16 cellular contexts compared by ENCODE assay signal in the genomic region with DNA sequence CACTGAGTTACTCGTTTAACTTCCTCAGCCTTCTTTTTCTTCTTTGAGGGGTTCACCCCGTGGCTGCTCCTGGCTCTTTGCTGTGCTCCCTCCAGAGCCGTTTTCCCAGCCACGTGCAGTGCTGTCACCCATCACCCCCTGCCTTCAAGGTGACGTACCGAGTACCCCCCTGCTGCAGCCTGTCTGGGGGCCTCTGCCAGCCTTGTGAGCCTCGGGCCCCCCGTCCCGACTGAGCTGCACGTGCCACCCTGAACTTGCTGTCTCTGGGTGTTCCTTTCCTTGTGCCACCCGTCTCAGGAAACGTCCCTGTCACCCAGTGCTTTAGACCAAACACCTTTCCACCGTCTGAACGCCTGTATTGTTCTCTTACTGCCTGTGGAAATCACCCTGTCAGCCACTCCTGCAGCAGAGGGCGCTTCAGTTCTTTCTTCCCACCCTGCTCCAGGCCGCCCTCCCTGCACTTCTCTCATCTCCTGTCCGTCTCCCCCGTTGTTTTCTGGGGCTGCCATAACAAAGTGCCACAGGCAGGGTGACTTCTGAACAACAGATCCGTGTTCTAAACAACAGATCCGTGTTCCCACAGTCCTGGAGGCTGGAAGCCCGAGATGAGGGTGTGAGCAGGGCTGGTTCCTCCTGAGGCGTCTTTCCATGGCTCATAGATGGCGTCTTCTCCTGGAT. TPM values are rescaled to one million over a fixed set of nuclear protein-coding genes. Genes with fewer than 3 reads are reported as not detected.
A peak's percentile ranks its signal among the peaks of the same experiment; 100 is the strongest.
DNase-seq lines count a peak whose midpoint lies in the region; ATAC-seq, FAIRE-seq and TF ChIP-seq lines count a peak whose summit lies in the region.
"Had no signal": no experiment of that assay in that cellular context is flagged by ENCODE, and none has a peak within 500 bp of the region (broad histone marks: within the 10 kb centered on the region; RNA-seq: fewer than 3 reads in every experiment).

No MANE protein-coding gene starts in this region.

- H3K36me3 ChIP-seq in H1 (ENCODE audit: control insufficient read depth in 2 of 4, insufficient read depth in 4 of 4, low read length in 3 of 4) (peaks cover 0 to 26% (median 11%) of the 10 kb centered on the region in 4 experiments; a peak in 6 of 8 replicates), neural progenitor cell (no peaks in the 10 kb centered on the region), colonic mucosa (peaks cover 7% of the 10 kb centered on the region)

- CTCF ChIA-PET in activated CD4-positive, alpha-beta T cell treated with anti-CD3 and anti-CD28 coated beads for 36 hours (lab: Charles Lee) = interaction anchor here (0.8 to 1.0 kb wide), 2 partner anchors 9 to 328 kb away, joined by 3 to 4 read pairs; no protein-coding TSS in a partner anchor
- CTCF ChIA-PET in H1 (lab: Charles Lee; ENCODE audit: partially characterized antibody) = interaction anchor here (0.7 to 2.3 kb wide), 5 partner anchors 9 to 85 kb away, joined by 3 to 6 read pairs (median 4); no protein-coding TSS in a partner anchor

- H3K79me1 ChIP-seq in H1 (ENCODE audit: low read depth, low read length) = peaks cover 5% of the 10 kb centered on the region

- H2BK15ac ChIP-seq in H1 (ENCODE audit: low read length) = no peak overlapping the region

- DNase-seq in activated CD4-positive, alpha-beta T cell treated with anti-CD3 and anti-CD28 coated beads for 36 hours = no peak
- DNase-seq in activated CD4-positive, alpha-beta T cell treated with anti-CD3 and anti-CD28 coated beads, Interleukin-2, amount 50 U/mL, for 1 hour = no peak
- peak in 1 of 2 experiments; percentile 70 for DNase-seq in H1 (ENCODE audit: low read depth in 1 of 2, low spot score in 2 of 2)
- DNase-seq in neural progenitor cell (ENCODE audit: low spot score) = peak; percentile 65
- no peak for DNase-seq in colonic mucosa
- no peak for DNase-seq in NCI-H345 (lab: John Stamatoyannopoulos, UW)
- DNase-seq in erythroblast (lab: John Stamatoyannopoulos, UW) = no peak
- DNase-seq: activated T-cell treated with anti-CD3 and anti-CD28 coated beads, Interleukin-2, amount 50 U/mL, for 1 hour; effector CD4-positive, alpha-beta T cell; NCI-H446; PC-9; posterior cingulate gyrus; T-cell had no signal

- peak overlapping the region; percentile 42 for H3K27ac Mint-ChIP-seq in activated CD4-positive, alpha-beta T cell treated with anti-CD3 and anti-CD28 coated beads for 36 hours
- peak overlapping the region; percentile 34 for H3K27ac Mint-ChIP-seq in neural progenitor cell

- no peak overlapping the region for H2BK12ac ChIP-seq in H1 (ENCODE audit: low read depth, low read length)

- H4K20me1 ChIP-seq in H1 (replicated peaks in 1 of 2; ENCODE audit: control insufficient read depth in 1 of 2, insufficient read depth in 2 of 2, low read length in 2 of 2) (peaks cover 3 to 4% of the 10 kb centered on the region in 2 experiments), neural progenitor cell (ENCODE audit: low read depth) (no peaks in the 10 kb centered on the region)

- H3K4me1 ChIP-seq in H1 (replicated peaks in 1 of 4; ENCODE audit: control insufficient read depth in 3 of 4, insufficient read depth in 4 of 4, low read length in 3 of 4) (no peaks in the 10 kb centered on the region; a peak in 2 of 7 replicates), neural progenitor cell (no peaks in the 10 kb centered on the region), colonic mucosa (no peaks in the 10 kb centered on the region)
- H3K4me1 ChIP-seq: ascending aorta had no signal

- no peak overlapping the region for H3K27ac ChIP-seq in H1 (ENCODE audit: low read depth, low read length)
- H3K27ac ChIP-seq in neural progenitor cell = no peak overlapping the region
- no peak overlapping the region for H3K27ac ChIP-seq in colonic mucosa
- H3K27ac ChIP-seq: ascending aorta, PC-9 had no signal

- peaks cover 4% of the 10 kb centered on the region for H3F3A ChIP-seq in neural progenitor cell (ENCODE audit: low read depth)

- no peak for TF ChIP-seq EP300 in H1 (IDR thresholded peaks at IDR 0.05; ENCODE audit: borderline replicate concordance in 1 of 2, low read depth in 2 of 2, low read length in 2 of 2)

- H3K56ac ChIP-seq in H1 (replicated peaks; ENCODE audit: insufficient read length, low read depth, low read length) = no peak overlapping the region

- no peak overlapping the region for H2AFZ ChIP-seq in H1 (ENCODE audit: low read length)
- H2AFZ ChIP-seq in neural progenitor cell (replicated peaks) = no peak overlapping the region
- H2AFZ ChIP-seq: PC-9 had no signal

- TF ChIP-seq CTCF in LNCAP (IDR thresholded peaks at IDR 0.05) = 0 out of 2 replicates have a peak, but pooled peaks have one; percentile 7
- TF ChIP-seq CTCF in H1 (IDR thresholded peaks at IDR 0.05; ENCODE audit: control extremely low read depth in 1 of 3, insufficient read depth in 1 of 3, low read depth in 1 of 3, low read length in 3 of 3) = peak; percentile 54 to 73 (median 61); a peak in 3 of 4 replicates
- TF ChIP-seq CTCF in neural progenitor cell (IDR thresholded peaks at IDR 0.05) = peak; percentile 63
- no peak for TF ChIP-seq CTCF in colonic mucosa (IDR thresholded peaks at IDR 0.05)

- H3K79me2 ChIP-seq in H1 (ENCODE audit: control insufficient read depth in 1 of 2, insufficient read depth in 2 of 2, low read length in 2 of 2) (no peaks in the 10 kb centered on the region), neural progenitor cell (ENCODE audit: low read depth) (no peaks in the 10 kb centered on the region)

- WGBS in H1 (ENCODE audit: extremely low coverage in 1 of 2, insufficient coverage in 1 of 2, insufficient read length in 1 of 2, insufficient replicate concordance in 2 of 2, low coverage in 1 of 2, low lambda C conversion rate in 2 of 2, missing lambda C conversion rate in 1 of 2), 2 experiments = 71% methylated on average over 23 of the region's 23 CpGs; no CpG with 5 or more reads in 1 of the 2 experiments

- H2BK120ac ChIP-seq in H1 (replicated peaks; ENCODE audit: low read depth, low read length) = no peak overlapping the region

- ATAC-seq in activated CD4-positive, alpha-beta T cell treated with anti-CD3 and anti-CD28 coated beads for 36 hours = no peak
- ATAC-seq: T-cell had no signal

- H2AK5ac ChIP-seq in H1 (ENCODE audit: low read depth, low read length) = 0 out of 2 replicates have a peak overlapping the region, but pooled peaks have one; percentile 83

- H3K4me3 ChIP-seq in H1 (ENCODE audit: extremely low read depth in 1 of 4, insufficient read depth in 2 of 4, low read depth in 3 of 4, low read length in 4 of 4) (no peak overlapping the region), neural progenitor cell (no peak overlapping the region), colonic mucosa (no peak overlapping the region)
- H3K4me3 ChIP-seq: ascending aorta, PC-9 had no signal

- H3K9ac ChIP-seq in H1 (replicated peaks in 1 of 4; ENCODE audit: extremely low read depth in 1 of 4, low read depth in 3 of 4, low read length in 3 of 4) = no peak overlapping the region
- no peak overlapping the region for H3K9ac ChIP-seq in neural progenitor cell
- no peak overlapping the region for H3K9ac ChIP-seq in colonic mucosa (ENCODE audit: low read depth in 2 of 2, low read length in 2 of 2)

- no peaks in the 10 kb centered on the region for H3K27me3 Mint-ChIP-seq in activated CD4-positive, alpha-beta T cell treated with anti-CD3 and anti-CD28 coated beads for 36 hours
- H3K27me3 Mint-ChIP-seq in neural progenitor cell (ENCODE audit: insufficient read depth, low read depth) = no peaks in the 10 kb centered on the region
- H3K27me3 Mint-ChIP-seq: T-cell had no signal

- H3K23ac ChIP-seq in H1 (ENCODE audit: insufficient read length) = no peak overlapping the region

- FAIRE-seq in H1 (lab: Jason Lieb, UNC) = peak; percentile 68
- FAIRE-seq: HTR-8/SVneo had no signal

- H4K8ac ChIP-seq in H1 (ENCODE audit: extremely low read depth, insufficient read depth, low read length) = no peak overlapping the region

- no peak overlapping the region for H4K91ac ChIP-seq in H1 (replicated peaks; ENCODE audit: insufficient read length, low read length)

- no peak overlapping the region for H3K4me3 Mint-ChIP-seq in activated CD4-positive, alpha-beta T cell treated with anti-CD3 and anti-CD28 coated beads for 36 hours
- no peak overlapping the region for H3K4me3 Mint-ChIP-seq in neural progenitor cell
- H3K4me3 Mint-ChIP-seq: T-cell had no signal

- no peak overlapping the region; the same call in 1 of the 2 replicates for H3K18ac ChIP-seq in H1 (ENCODE audit: extremely low read depth, low read length)

- no peak overlapping the region for H3K4ac ChIP-seq in H1 (replicated peaks; ENCODE audit: insufficient read length, low read depth, low read length)

- no peak overlapping the region for H4K5ac ChIP-seq in H1 (ENCODE audit: insufficient read length, low read depth, low read length)

- H3K9me3 ChIP-seq in H1 (ENCODE audit: insufficient read depth in 2 of 2, low read depth in 1 of 2, low read length in 1 of 2) (no peaks in the 10 kb centered on the region), neural progenitor cell (ENCODE audit: low read depth) (no peaks in the 10 kb centered on the region), colonic mucosa (no peaks in the 10 kb centered on the region)
- H3K9me3 ChIP-seq: ascending aorta had no signal

- H3K23me2 ChIP-seq in H1 (ENCODE audit: low read depth, low read length) = no peaks in the 10 kb centered on the region

- H3K9me3 Mint-ChIP-seq in activated CD4-positive, alpha-beta T cell treated with anti-CD3 and anti-CD28 coated beads for 36 hours (ENCODE audit: low read depth) = no peaks in the 10 kb centered on the region
- no peaks in the 10 kb centered on the region for H3K9me3 Mint-ChIP-seq in neural progenitor cell
- H3K9me3 Mint-ChIP-seq: T-cell had no signal

- intact Hi-C loops in activated CD4-positive, alpha-beta T cell treated with anti-CD3 and anti-CD28 coated beads for 36 hours (cut with DNase I, micrococcal nuclease) = no loop called here
- intact Hi-C loops in colonic mucosa (cut with DNase I) = no loop called here

- POLR2A ChIA-PET in activated CD4-positive, alpha-beta T cell treated with anti-CD3 and anti-CD28 coated beads for 36 hours (lab: Charles Lee) = no interaction called here
- POLR2A ChIA-PET in H1 (lab: Charles Lee; ENCODE audit: partially characterized antibody) = no interaction called here

- H3K4me2 ChIP-seq in H1 (ENCODE audit: insufficient read depth in 1 of 2, low read depth in 2 of 2, low read length in 2 of 2) (no peak overlapping the region), neural progenitor cell (no peak overlapping the region)
- H3K4me2 ChIP-seq: PC-9 had no signal

- TF ChIP-seq RAD21 in H1 (IDR thresholded peaks at IDR 0.05 in 1 of 2, conservative IDR thresholded peaks at IDR 0.05 in 1 of 2; ENCODE audit: low read depth in 2 of 2, low read length in 2 of 2) = peak; percentile 64 to 71

- peaks cover 51% of the 10 kb centered on the region for H3K36me3 Mint-ChIP-seq in activated CD4-positive, alpha-beta T cell treated with anti-CD3 and anti-CD28 coated beads for 36 hours (ENCODE audit: low read depth)
- peaks cover 33% of the 10 kb centered on the region for H3K36me3 Mint-ChIP-seq in neural progenitor cell

- no peak overlapping the region for H2BK20ac ChIP-seq in H1 (ENCODE audit: low read length)

- H3K27me3 ChIP-seq in H1 (replicated peaks in 1 of 4; ENCODE audit: control insufficient read depth in 3 of 4, extremely low read depth in 1 of 4, insufficient read depth in 3 of 4, low read length in 3 of 4) (no peaks in the 10 kb centered on the region), neural progenitor cell (no peaks in the 10 kb centered on the region), colonic mucosa (no peaks in the 10 kb centered on the region)
- H3K27me3 ChIP-seq: ascending aorta had no signal

- no peak overlapping the region for H3K14ac ChIP-seq in H1 (ENCODE audit: insufficient read length)

- peak overlapping the region; percentile 82; the same call in 1 of the 2 replicates for H2BK5ac ChIP-seq in H1 (ENCODE audit: low read depth, low read length)

- peaks cover 28% of the 10 kb centered on the region for H3K4me1 Mint-ChIP-seq in activated CD4-positive, alpha-beta T cell treated with anti-CD3 and anti-CD28 coated beads for 36 hours
- peaks cover 2% of the 10 kb centered on the region for H3K4me1 Mint-ChIP-seq in neural progenitor cell

- TF ChIP-seq POLR2A in H1 (IDR thresholded peaks at IDR 0.05; ENCODE audit: control extremely low read depth in 1 of 2, low read depth in 2 of 2, low read length in 2 of 2) (no peak), erythroblast (IDR thresholded peaks at IDR 0.05; ENCODE audit: low read length) (no peak)

RNA-seq across cellular contexts. Expression of a gene that starts 44.6 kb away (rescaled TPM):
- 10 to 100 TPM; 16.3 to 16.8 TPM for total RNA-seq in activated CD4-positive, alpha-beta T cell treated with anti-CD3 and anti-CD28 coated beads for 36 hours
- total RNA-seq in H1 (2021; fragmentation: NEBNext Ultra II Directional; extraction: Animal tissue kit (Norgen Biotek cat#: 25700)) = 10.5 and 12.0 TPM in 2 replicates
- 9.6 and 10.1 TPM in 2 replicates for polyA plus RNA-seq in H1 (2011; rRNA removed)
- polyA plus RNA-seq in H1 (2011; cell fraction: cytosol; rRNA removed) = 9.6 TPM
- polyA plus RNA-seq in H1 (2011; cell fraction: nucleus; rRNA removed) = 11.9 TPM
- polyA plus RNA-seq in H1 (2012, experiment 1 of 2) = 7.4 to 8.7 TPM (median 8.0 TPM) in 4 replicates
- 1.5 TPM for polyA plus RNA-seq in H1 (2012, experiment 2 of 2)
- 4.4 TPM for polyA plus RNA-seq in H1 (2013, experiment 1 of 2)
- 4.6 TPM for polyA plus RNA-seq in H1 (2013, experiment 2 of 2)
- polyA minus RNA-seq in H1 (2011; rRNA and poly(A)+ RNA removed) = 30.8 and 33.1 TPM in 2 replicates
- 7.4 TPM for polyA minus RNA-seq in H1 (2011; cell fraction: cytosol; rRNA and poly(A)+ RNA removed)
- 14.6 TPM for polyA minus RNA-seq in H1 (2011; cell fraction: nucleus; rRNA and poly(A)+ RNA removed)
- 11.6 and 14.7 TPM in 2 replicates for total RNA-seq in neural progenitor cell (ENCODE audit: low replicate concordance)
- total RNA-seq in colonic mucosa = 10 to 100 TPM; 18.6 to 18.7 TPM

RNA-seq across cellular contexts. Expression of a gene that starts 51.9 kb away (rescaled TPM):
- 10 to 100 TPM; 40.4 to 66.0 TPM for total RNA-seq in activated CD4-positive, alpha-beta T cell treated with anti-CD3 and anti-CD28 coated beads for 36 hours
- total RNA-seq in H1 (2021; fragmentation: NEBNext Ultra II Directional; extraction: Animal tissue kit (Norgen Biotek cat#: 25700)) = 56.6 and 60.5 TPM in 2 replicates
- polyA plus RNA-seq in H1 (2011; rRNA removed) = 20.4 and 35.3 TPM in 2 replicates
- 47.1 TPM for polyA plus RNA-seq in H1 (2011; cell fraction: cytosol; rRNA removed)
- polyA plus RNA-seq in H1 (2011; cell fraction: nucleus; rRNA removed) = 19.8 TPM
- 37.1 to 68.8 TPM (median 43.5 TPM) in 4 replicates for polyA plus RNA-seq in H1 (2012, experiment 1 of 2)
- polyA plus RNA-seq in H1 (2012, experiment 2 of 2) = 9.1 TPM
- 80.6 TPM for polyA plus RNA-seq in H1 (2013, experiment 1 of 2)
- 85.9 TPM for polyA plus RNA-seq in H1 (2013, experiment 2 of 2)
- 23.5 and 30.0 TPM in 2 replicates for polyA minus RNA-seq in H1 (2011; rRNA and poly(A)+ RNA removed)
- 14.5 TPM for polyA minus RNA-seq in H1 (2011; cell fraction: cytosol; rRNA and poly(A)+ RNA removed)
- polyA minus RNA-seq in H1 (2011; cell fraction: nucleus; rRNA and poly(A)+ RNA removed) = 33.2 TPM
- 117 and 168 TPM in 2 replicates for total RNA-seq in neural progenitor cell (ENCODE audit: low replicate concordance)
- total RNA-seq in colonic mucosa = 100 to 1,000 TPM in 1 of 2 donors, 10 to 100 TPM in 1; 41.3 to 142 TPM
